In the genomic region with DNA sequence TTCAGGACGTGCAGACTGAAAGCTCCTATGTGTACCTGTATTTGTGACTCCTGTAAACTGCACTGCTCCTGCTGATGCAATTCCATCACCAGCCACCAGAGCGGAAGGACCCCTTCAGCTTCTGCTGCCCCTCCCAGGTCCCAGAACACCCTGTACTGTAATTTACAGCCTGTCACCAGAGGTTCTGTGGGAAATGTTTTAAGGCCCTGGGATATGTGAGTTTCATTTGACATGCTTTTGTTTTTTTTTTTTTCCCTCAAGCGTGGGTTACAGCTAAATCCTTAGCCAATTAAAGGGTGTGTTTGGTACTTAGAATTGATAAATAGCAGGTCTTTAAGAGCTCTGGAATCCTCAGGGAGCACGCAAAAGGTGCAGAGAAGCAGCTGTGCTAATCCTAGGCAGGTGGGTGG, we compare ENCODE assay signal across 1 cellular context.
TF ChIP-seq lines count a peak whose summit lies in the region.

No MANE protein-coding gene starts in this region.

TF ChIP-seq in K562, 482 proteins besides CTCF, POLR2A, EP300 and RAD21 (continued from another document):
- TF ChIP-seq, protein P1, sequence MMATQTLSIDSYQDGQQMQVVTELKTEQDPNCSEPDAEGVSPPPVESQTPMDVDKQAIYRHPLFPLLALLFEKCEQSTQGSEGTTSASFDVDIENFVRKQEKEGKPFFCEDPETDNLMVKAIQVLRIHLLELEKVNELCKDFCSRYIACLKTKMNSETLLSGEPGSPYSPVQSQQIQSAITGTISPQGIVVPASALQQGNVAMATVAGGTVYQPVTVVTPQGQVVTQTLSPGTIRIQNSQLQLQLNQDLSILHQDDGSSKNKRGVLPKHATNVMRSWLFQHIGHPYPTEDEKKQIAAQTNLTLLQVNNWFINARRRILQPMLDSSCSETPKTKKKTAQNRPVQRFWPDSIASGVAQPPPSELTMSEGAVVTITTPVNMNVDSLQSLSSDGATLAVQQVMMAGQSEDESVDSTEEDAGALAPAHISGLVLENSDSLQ (IDR thresholded peaks at IDR 0.05), result peak; percentile 93
- 0 out of 2 replicates have a peak, but pooled peaks have one; percentile 9 for TF ChIP-seq MYC (IDR thresholded peaks at IDR 0.05; ENCODE audit: low read depth, low read length)
- TF ChIP-seq MYC (CRISPR knock-in tag; IDR thresholded peaks at IDR 0.05; ENCODE audit: borderline replicate concordance, low read depth), result no peak
- no peak for TF ChIP-seq ZZZ3 (IDR thresholded peaks at IDR 0.05)
- peak; percentile 97 for TF ChIP-seq MEIS2 (IDR thresholded peaks at IDR 0.05; ENCODE audit: partially characterized antibody)
